Comparison of ENCODE assay signal across 8 cellular contexts in genomic region chr7:4882169-4882741, GRCh38. TPM values are rescaled to one million over a fixed set of nuclear protein-coding genes. Genes with fewer than 3 reads are reported as not detected.
DNase-seq lines count a peak whose midpoint lies in the region; ATAC-seq and TF ChIP-seq lines count a peak whose summit lies in the region.

No MANE protein-coding gene starts in this region.

- H3K27me3 ChIP-seq in GM23338 (ENCODE audit: insufficient read depth) = peaks cover 14% of the 10 kb centered on the region; the same call in 1 of the 2 replicates

- H3K4me1 Mint-ChIP-seq in GM23338 = peaks cover 12% of the 10 kb centered on the region; the same call in 1 of the 3 replicates
- peaks cover 8% of the 10 kb centered on the region for H3K4me1 Mint-ChIP-seq in activated T-helper 1 cell treated with anti-CD3 and anti-CD28 coated beads, Interleukin-12 subunit alpha, Interleukin-12 subunit beta, Interleukin-2, Interleukin-4 antibody, amounts not matched to agents 30 ng/mL and 10 ng/mL and 1 ng/mL, durations not matched to agents 14 hours and 24 hours and 36 hours (ENCODE audit: low read depth)

- no peaks in the 10 kb centered on the region for H3K9me2 ChIP-seq in GM23338 (ENCODE audit: insufficient read depth)

- no peak overlapping the region for H3K27ac Mint-ChIP-seq in GM23338
- H3K27ac Mint-ChIP-seq in activated T-helper 1 cell treated with anti-CD3 and anti-CD28 coated beads, Interleukin-12 subunit alpha, Interleukin-12 subunit beta, Interleukin-2, Interleukin-4 antibody, amounts not matched to agents 30 ng/mL and 10 ng/mL and 1 ng/mL, durations not matched to agents 14 hours and 24 hours and 36 hours = no peak overlapping the region

- H3K27ac ChIP-seq in GM23338 (ENCODE audit: low read depth) = no peak overlapping the region

- no peaks in the 10 kb centered on the region for H3K36me3 Mint-ChIP-seq in GM23338 (ENCODE audit: low read depth)
- H3K36me3 Mint-ChIP-seq in activated T-helper 1 cell treated with anti-CD3 and anti-CD28 coated beads, Interleukin-12 subunit alpha, Interleukin-12 subunit beta, Interleukin-2, Interleukin-4 antibody, amounts not matched to agents 30 ng/mL and 10 ng/mL and 1 ng/mL, durations not matched to agents 14 hours and 24 hours and 36 hours (ENCODE audit: low read depth) = no peaks in the 10 kb centered on the region

- H2AFZ ChIP-seq in GM23338 = peak overlapping the region; percentile 95

- H3K4me1 ChIP-seq in GM23338 (ENCODE audit: insufficient read depth) = peaks cover 9% of the 10 kb centered on the region; the same call in 1 of the 2 replicates

- no peaks in the 10 kb centered on the region for H4K20me1 ChIP-seq in GM23338 (replicated peaks; ENCODE audit: insufficient read depth)

- intact Hi-C loops in activated T-helper 1 cell treated with anti-CD3 and anti-CD28 coated beads, Interleukin-12 subunit alpha, Interleukin-12 subunit beta, Interleukin-2, Interleukin-4 antibody, amounts not matched to agents 30 ng/mL and 10 ng/mL and 1 ng/mL, durations not matched to agents 14 hours and 24 hours and 36 hours (cut with micrococcal nuclease) = loop anchor here (2.0 to 10.0 kb wide), 2 partner anchors 83 to 267 kb away; no protein-coding TSS in a partner anchor
- intact Hi-C loops in cardiac septum (cut with DNase I) = loop anchor here (2.0 kb wide), 1 partner anchor 83 kb away; no protein-coding TSS in a partner anchor

- peak; percentile 74 for DNase-seq in GM23338 (ENCODE audit: low spot score)
- no peak for DNase-seq in activated T-helper 1 cell treated with anti-CD3 and anti-CD28 coated beads, Interleukin-12 subunit alpha, Interleukin-12 subunit beta, Interleukin-2, Interleukin-4 antibody, amounts not matched to agents 30 ng/mL and 10 ng/mL and 1 ng/mL, durations not matched to agents 14 hours and 24 hours and 36 hours (ENCODE audit: low spot score)
- DNase-seq in cardiac septum (ENCODE audit: low spot score) = peak; percentile 77
- peak; percentile 32 for DNase-seq in omental fat pad (ENCODE audit: low spot score)
- DNase-seq in SW 1271 (lab: John Stamatoyannopoulos, UW) = no peak
- no peak for DNase-seq in NCI-H446 treated with DMSO at 0.1 percent for 48 hours (lab: John Stamatoyannopoulos, UW)

- H3K27me3 Mint-ChIP-seq in GM23338 (ENCODE audit: insufficient read depth, low read depth, poor library complexity) = peaks cover 13% of the 10 kb centered on the region
- peaks cover 26% of the 10 kb centered on the region for H3K27me3 Mint-ChIP-seq in activated T-helper 1 cell treated with anti-CD3 and anti-CD28 coated beads, Interleukin-12 subunit alpha, Interleukin-12 subunit beta, Interleukin-2, Interleukin-4 antibody, amounts not matched to agents 30 ng/mL and 10 ng/mL and 1 ng/mL, durations not matched to agents 14 hours and 24 hours and 36 hours (ENCODE audit: insufficient read depth)

- peak overlapping the region; percentile 100 for H3K4me2 ChIP-seq in GM23338

- peak overlapping the region; percentile 78 for H3K4me3 Mint-ChIP-seq in GM23338
- H3K4me3 Mint-ChIP-seq in activated T-helper 1 cell treated with anti-CD3 and anti-CD28 coated beads, Interleukin-12 subunit alpha, Interleukin-12 subunit beta, Interleukin-2, Interleukin-4 antibody, amounts not matched to agents 30 ng/mL and 10 ng/mL and 1 ng/mL, durations not matched to agents 14 hours and 24 hours and 36 hours = peak overlapping the region; percentile 34

- H3K79me2 ChIP-seq in GM23338 (replicated peaks; ENCODE audit: insufficient read depth) = no peaks in the 10 kb centered on the region

- ATAC-seq in GM23338 (peak; percentile 42), omental fat pad (ENCODE audit: low FRiP score) (peak; percentile 75), GM19467 (IDR thresholded peaks at IDR 0.05; ENCODE audit: unreplicated experiment) (no peak), GM21723 (IDR thresholded peaks at IDR 0.05; ENCODE audit: unreplicated experiment) (no peak)

- no peak for TF ChIP-seq CTCF in GM23338 (conservative IDR thresholded peaks at IDR 0.05; ENCODE audit: low read depth in 2 of 2)
- no peak for TF ChIP-seq CTCF in omental fat pad (IDR thresholded peaks at IDR 0.05)

- no peaks in the 10 kb centered on the region for H3K36me3 ChIP-seq in GM23338 (ENCODE audit: insufficient read depth)

- H3K4me3 ChIP-seq in GM23338 = peak overlapping the region; percentile 92

- H3F3A ChIP-seq in GM23338 (replicated peaks; ENCODE audit: low read depth) = no peaks in the 10 kb centered on the region

- no peaks in the 10 kb centered on the region; the same call in 2 of the 3 replicates for H3K9me3 Mint-ChIP-seq in GM23338
- no peaks in the 10 kb centered on the region for H3K9me3 Mint-ChIP-seq in activated T-helper 1 cell treated with anti-CD3 and anti-CD28 coated beads, Interleukin-12 subunit alpha, Interleukin-12 subunit beta, Interleukin-2, Interleukin-4 antibody, amounts not matched to agents 30 ng/mL and 10 ng/mL and 1 ng/mL, durations not matched to agents 14 hours and 24 hours and 36 hours

TF ChIP-seq in GM23338, 12 proteins besides CTCF, POLR2A, EP300 and RAD21:
- TF ChIP-seq CREB1 (CRISPR knock-in tag; IDR thresholded peaks at IDR 0.05; ENCODE audit: low read depth) (peak; percentile 60), ETS1 (IDR thresholded peaks at IDR 0.05) (no peak)

RNA-seq across cellular contexts. Expression of gene RADIL, which starts 1.3 kb away (rescaled TPM):
- total RNA-seq in GM23338 (2014; rRNA removed; shearing (Covaris generic)) = 7.8 and 9.8 TPM in 2 replicates
- polyA plus RNA-seq in GM23338 (2016; fragmentation: Nextera tagmentation; extraction: Ambion mirVana) = 4.3 and 4.8 TPM in 2 replicates
- total RNA-seq in activated T-helper 1 cell treated with anti-CD3 and anti-CD28 coated beads, Interleukin-12 subunit alpha, Interleukin-12 subunit beta, Interleukin-2, Interleukin-4 antibody, amounts not matched to agents 30 ng/mL and 10 ng/mL and 1 ng/mL, durations not matched to agents 14 hours and 24 hours and 36 hours = 0.24 and 0.26 TPM in 2 replicates
- 2.5 TPM for total RNA-seq in cardiac septum
- total RNA-seq in omental fat pad = 10 to 100 TPM in 1 of 4 donors, 1 to 10 TPM in 3; 1.1 to 12.3 (median 4.4) TPM

RNA-seq across cellular contexts. Expression of gene PAPOLB, which starts 20.4 kb away (rescaled TPM):
- 0.27 and 0.42 TPM in 2 replicates for total RNA-seq in GM23338 (2014; rRNA removed; shearing (Covaris generic))
- polyA plus RNA-seq in GM23338 (2016; fragmentation: Nextera tagmentation; extraction: Ambion mirVana) = 0.07 and 0.08 TPM in 2 replicates
- total RNA-seq in activated T-helper 1 cell treated with anti-CD3 and anti-CD28 coated beads, Interleukin-12 subunit alpha, Interleukin-12 subunit beta, Interleukin-2, Interleukin-4 antibody, amounts not matched to agents 30 ng/mL and 10 ng/mL and 1 ng/mL, durations not matched to agents 14 hours and 24 hours and 36 hours = not detected in 2 replicates
- total RNA-seq in cardiac septum = 0.05 TPM
- total RNA-seq in omental fat pad = 1 to 10 TPM in 1 of 4 donors, under 1 TPM in 3; 0.12 to 1.4 (median 0.31) TPM

Comparison
In these comparisons a context has a peak if more than half of its experiments do, and no peak if none do; other contexts are left out.
1. ATAC-seq: peak in GM23338 (single experiment) and omental fat pad (single experiment); none in GM19467 (single experiment) and GM21723 (single experiment).
2. DNase-seq: peak in GM23338 (single experiment), cardiac septum (single experiment) and omental fat pad (single experiment); none in activated T-helper 1 cell treated with anti-CD3 and anti-CD28 coated beads, Interleukin-12 subunit alpha, Interleukin-12 subunit beta, Interleukin-2, Interleukin-4 antibody, amounts not matched to agents 30 ng/mL and 10 ng/mL and 1 ng/mL, durations not matched to agents 14 hours and 24 hours and 36 hours (single experiment), SW 1271 (0 of 2) and NCI-H446 treated with DMSO at 0.1 percent for 48 hours (single experiment).